Comparison of ENCODE assay signal across 3 cellular contexts in genomic region chr12:106022568-106023012, GRCh38.
TF ChIP-seq lines count a peak whose summit lies in the region.

No MANE protein-coding gene starts in this region.

TF ChIP-seq in A549, 52 proteins besides CTCF, POLR2A, EP300 and RAD21:
- TF ChIP-seq TFCP2L1 (CRISPR knock-in tag; IDR thresholded peaks at IDR 0.05) = no peak
- no peak for TF ChIP-seq CBX2 (IDR thresholded peaks at IDR 0.05; ENCODE audit: borderline replicate concordance, low read depth)
- TF ChIP-seq BCL3 (IDR thresholded peaks at IDR 0.05) = 0 out of 3 replicates have a peak, but pooled peaks have one; percentile 32
- no peak for TF ChIP-seq HOXA7 (CRISPR knock-in tag; IDR thresholded peaks at IDR 0.05)
- TF ChIP-seq HOXB5 (CRISPR knock-in tag; IDR thresholded peaks at IDR 0.05) = no peak
- peak; percentile 52; the same call in 1 of the 2 replicates for TF ChIP-seq GATA3 (IDR thresholded peaks at IDR 0.05; ENCODE audit: borderline replicate concordance)
- TF ChIP-seq HDAC2 (IDR thresholded peaks at IDR 0.05) = no peak
- TF ChIP-seq CEBPB (IDR thresholded peaks at IDR 0.05) = peak; percentile 60 to 97; a peak in 3 of 4 replicates
- TF ChIP-seq ZC3H11A (IDR thresholded peaks at IDR 0.05) = no peak
- no peak for TF ChIP-seq RCOR1 (IDR thresholded peaks at IDR 0.05; ENCODE audit: low read depth, low read length)
- TF ChIP-seq SMC3 (IDR thresholded peaks at IDR 0.05) = no peak
- TF ChIP-seq, protein P1, sequence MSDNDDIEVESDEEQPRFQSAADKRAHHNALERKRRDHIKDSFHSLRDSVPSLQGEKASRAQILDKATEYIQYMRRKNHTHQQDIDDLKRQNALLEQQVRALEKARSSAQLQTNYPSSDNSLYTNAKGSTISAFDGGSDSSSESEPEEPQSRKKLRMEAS (IDR thresholded peaks at IDR 0.05) = peak; percentile 61; the same call in 1 of the 2 replicates
- no peak for TF ChIP-seq JUN (IDR thresholded peaks at IDR 0.05)
- TF ChIP-seq JUNB (IDR thresholded peaks at IDR 0.05) = 0 out of 2 replicates have a peak, but pooled peaks have one; percentile 11
- no peak for TF ChIP-seq POLR2AphosphoS2 (conservative IDR thresholded peaks at IDR 0.05; ENCODE audit: low read length)

TF ChIP-seq in IMR-90, 13 proteins besides CTCF, POLR2A, EP300 and RAD21:
- TF ChIP-seq MXI1 (IDR thresholded peaks at IDR 0.05; ENCODE audit: borderline replicate concordance, low read depth, low read length) = no peak
- TF ChIP-seq MAZ (IDR thresholded peaks at IDR 0.05; ENCODE audit: borderline replicate concordance, low read depth, low read length) = no peak
- peak; percentile 82 for TF ChIP-seq CEBPB (IDR thresholded peaks at IDR 0.05; ENCODE audit: low read depth, low read length)
TF ChIP-seq in IMR-90: peak in this region for 1.

TF ChIP-seq in liver, 16 proteins besides CTCF, POLR2A, EP300 and RAD21:
- TF ChIP-seq, protein P2, sequence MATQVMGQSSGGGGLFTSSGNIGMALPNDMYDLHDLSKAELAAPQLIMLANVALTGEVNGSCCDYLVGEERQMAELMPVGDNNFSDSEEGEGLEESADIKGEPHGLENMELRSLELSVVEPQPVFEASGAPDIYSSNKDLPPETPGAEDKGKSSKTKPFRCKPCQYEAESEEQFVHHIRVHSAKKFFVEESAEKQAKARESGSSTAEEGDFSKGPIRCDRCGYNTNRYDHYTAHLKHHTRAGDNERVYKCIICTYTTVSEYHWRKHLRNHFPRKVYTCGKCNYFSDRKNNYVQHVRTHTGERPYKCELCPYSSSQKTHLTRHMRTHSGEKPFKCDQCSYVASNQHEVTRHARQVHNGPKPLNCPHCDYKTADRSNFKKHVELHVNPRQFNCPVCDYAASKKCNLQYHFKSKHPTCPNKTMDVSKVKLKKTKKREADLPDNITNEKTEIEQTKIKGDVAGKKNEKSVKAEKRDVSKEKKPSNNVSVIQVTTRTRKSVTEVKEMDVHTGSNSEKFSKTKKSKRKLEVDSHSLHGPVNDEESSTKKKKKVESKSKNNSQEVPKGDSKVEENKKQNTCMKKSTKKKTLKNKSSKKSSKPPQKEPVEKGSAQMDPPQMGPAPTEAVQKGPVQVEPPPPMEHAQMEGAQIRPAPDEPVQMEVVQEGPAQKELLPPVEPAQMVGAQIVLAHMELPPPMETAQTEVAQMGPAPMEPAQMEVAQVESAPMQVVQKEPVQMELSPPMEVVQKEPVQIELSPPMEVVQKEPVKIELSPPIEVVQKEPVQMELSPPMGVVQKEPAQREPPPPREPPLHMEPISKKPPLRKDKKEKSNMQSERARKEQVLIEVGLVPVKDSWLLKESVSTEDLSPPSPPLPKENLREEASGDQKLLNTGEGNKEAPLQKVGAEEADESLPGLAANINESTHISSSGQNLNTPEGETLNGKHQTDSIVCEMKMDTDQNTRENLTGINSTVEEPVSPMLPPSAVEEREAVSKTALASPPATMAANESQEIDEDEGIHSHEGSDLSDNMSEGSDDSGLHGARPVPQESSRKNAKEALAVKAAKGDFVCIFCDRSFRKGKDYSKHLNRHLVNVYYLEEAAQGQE (IDR thresholded peaks at IDR 0.05) = peak; percentile 33
- TF ChIP-seq ATF3 (IDR thresholded peaks at IDR 0.05) (no peak), HNF4G (IDR thresholded peaks at IDR 0.05) (no peak), GABPA (IDR thresholded peaks at IDR 0.05 in 1 of 2, conservative IDR thresholded peaks at IDR 0.05 in 1 of 2) (no peak), HNF4A (conservative IDR thresholded peaks at IDR 0.05) (peak in 1 of 2 donors; percentile 27), JUND (IDR thresholded peaks at IDR 0.05) (no peak), TAF1 (conservative IDR thresholded peaks at IDR 0.05) (peak; percentile 84), FOXA2 (IDR thresholded peaks at IDR 0.05) (no peak), EGR1 (IDR thresholded peaks at IDR 0.05; ENCODE audit: low read depth in 2 of 2) (no peak), NR2F2 (IDR thresholded peaks at IDR 0.05) (no peak), YY1 (IDR thresholded peaks at IDR 0.05) (peak; percentile 77), FOXA1 (IDR thresholded peaks at IDR 0.05) (no peak), RXRA (IDR thresholded peaks at IDR 0.05) (peak in 1 of 2 donors; percentile 30), SP1 (IDR thresholded peaks at IDR 0.05) (peak; percentile 58)
- TF ChIP-seq, protein P1 (IDR thresholded peaks at IDR 0.05) = no peak
- TF ChIP-seq, protein P3, sequence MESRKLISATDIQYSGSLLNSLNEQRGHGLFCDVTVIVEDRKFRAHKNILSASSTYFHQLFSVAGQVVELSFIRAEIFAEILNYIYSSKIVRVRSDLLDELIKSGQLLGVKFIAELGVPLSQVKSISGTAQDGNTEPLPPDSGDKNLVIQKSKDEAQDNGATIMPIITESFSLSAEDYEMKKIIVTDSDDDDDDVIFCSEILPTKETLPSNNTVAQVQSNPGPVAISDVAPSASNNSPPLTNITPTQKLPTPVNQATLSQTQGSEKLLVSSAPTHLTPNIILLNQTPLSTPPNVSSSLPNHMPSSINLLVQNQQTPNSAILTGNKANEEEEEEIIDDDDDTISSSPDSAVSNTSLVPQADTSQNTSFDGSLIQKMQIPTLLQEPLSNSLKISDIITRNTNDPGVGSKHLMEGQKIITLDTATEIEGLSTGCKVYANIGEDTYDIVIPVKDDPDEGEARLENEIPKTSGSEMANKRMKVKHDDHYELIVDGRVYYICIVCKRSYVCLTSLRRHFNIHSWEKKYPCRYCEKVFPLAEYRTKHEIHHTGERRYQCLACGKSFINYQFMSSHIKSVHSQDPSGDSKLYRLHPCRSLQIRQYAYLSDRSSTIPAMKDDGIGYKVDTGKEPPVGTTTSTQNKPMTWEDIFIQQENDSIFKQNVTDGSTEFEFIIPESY (IDR thresholded peaks at IDR 0.05) = no peak
